18 cellular contexts compared by ENCODE assay signal in genomic region chr2:191853843-191854242, GRCh38.
"Had no signal": no experiment of that assay in that cellular context is flagged by ENCODE, and none has a peak within 500 bp of the region (broad histone marks: within the 10 kb centered on the region; RNA-seq: fewer than 3 reads in every experiment).

No MANE protein-coding gene starts in this region.

- H3K27me3 ChIP-seq: breast epithelium, stomach, testis had no signal

- H3K4me3 ChIP-seq: breast epithelium, stomach, testis had no signal

- H3K9me3 ChIP-seq: breast epithelium, stomach, testis had no signal

- H3K4me1 Mint-ChIP-seq: activated T-helper 17 cell treated with anti-CD3 and anti-CD28 coated beads, Interleukin-2, amount 50 U/mL, for 72 hours; memory B cell had no signal

- DNase-seq: activated naive CD4-positive, alpha-beta T cell treated with Interleukin-2 at 50 U/mL for 16 hours; activated T-cell treated with anti-CD3 and anti-CD28 coated beads for 4 hours; anterior cingulate cortex; cerebellar nuclear complex; effector memory CD4-positive, alpha-beta T cell; foreskin melanocyte; head of caudate nucleus; left colon; natural killer cell; posterior cingulate gyrus; stimulated activated CD4-positive, alpha-beta T cell treated with anti-CD3 and anti-CD28 coated beads, Interleukin-1b, Interleukin-23, amount 100 ng/mL, for 48 hours; stomach; testis had no signal

- H3K27ac ChIP-seq: epithelial cell of prostate, stomach, testis had no signal

- H3K36me3 Mint-ChIP-seq: memory B cell, natural killer cell had no signal

- H3K36me3 ChIP-seq: breast epithelium, stomach had no signal

- H3K27ac Mint-ChIP-seq: activated T-helper 17 cell treated with anti-CD3 and anti-CD28 coated beads, Interleukin-2, amount 50 U/mL, for 72 hours; memory B cell; natural killer cell; T-helper 2 cell treated with Interferon-gamma antibody and Interleukin-4, amounts not matched to agents 5 μg/mL and 100 μg/mL, for 36 hours had no signal

- H3K9me3 Mint-ChIP-seq: activated T-helper 17 cell treated with anti-CD3 and anti-CD28 coated beads, Interleukin-2, amount 50 U/mL, for 72 hours; memory B cell; natural killer cell; T-helper 2 cell treated with Interferon-gamma antibody and Interleukin-4, amounts not matched to agents 5 μg/mL and 100 μg/mL, for 36 hours had no signal

- H3K4me3 Mint-ChIP-seq: activated T-helper 17 cell treated with anti-CD3 and anti-CD28 coated beads, Interleukin-2, amount 50 U/mL, for 72 hours; memory B cell; natural killer cell; T-helper 2 cell treated with Interferon-gamma antibody and Interleukin-4, amounts not matched to agents 5 μg/mL and 100 μg/mL, for 36 hours had no signal

- H3K4me1 ChIP-seq: breast epithelium, testis had no signal
